In the genomic region with DNA sequence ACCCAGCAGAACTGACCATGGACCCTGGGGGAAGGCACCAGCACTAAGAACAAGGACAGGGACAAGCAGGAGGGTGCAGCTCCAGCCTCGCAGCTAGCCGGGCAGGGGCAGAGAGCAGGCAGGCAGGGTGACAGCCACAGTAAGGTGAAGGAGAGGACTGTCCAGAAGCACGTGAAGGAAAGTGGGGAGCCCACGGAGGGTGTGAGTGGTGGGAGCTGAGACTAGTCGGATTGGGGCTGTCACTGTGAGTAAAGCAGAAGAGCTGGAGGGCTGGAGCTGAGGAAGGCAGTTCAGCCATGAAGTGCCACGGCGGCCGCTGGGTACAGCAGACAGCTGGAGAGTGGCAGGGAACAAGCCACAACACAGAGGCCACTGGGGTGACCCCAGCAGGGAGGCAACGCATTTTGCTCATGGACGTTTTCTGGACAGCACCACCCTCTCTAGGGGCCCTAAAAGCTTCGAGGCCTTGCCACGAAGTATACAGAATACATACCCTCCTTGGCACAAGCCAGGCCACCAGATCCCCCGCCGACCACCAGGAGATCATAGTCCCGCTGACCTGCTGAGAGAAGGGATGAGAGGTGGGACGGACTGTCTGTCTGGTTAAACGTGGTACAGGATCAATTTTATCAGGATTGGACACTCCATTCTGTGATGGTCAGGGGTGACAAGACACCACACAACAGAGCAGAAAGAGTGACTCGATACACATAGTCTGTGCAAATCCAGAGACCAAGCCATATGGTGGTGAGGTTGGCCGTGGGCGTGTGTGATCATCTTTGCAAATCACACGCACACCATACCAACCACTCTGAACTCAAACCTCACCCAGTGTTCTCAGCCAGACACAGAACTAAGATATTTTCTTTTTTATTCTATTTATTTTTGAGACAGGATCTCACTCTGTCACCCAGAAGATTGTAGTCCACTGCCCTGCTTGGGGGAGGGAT, we compare ENCODE assay signal across 16 cellular contexts. TPM values are rescaled to one million over a fixed set of nuclear protein-coding genes. Genes with fewer than 3 reads are reported as not detected.
DNase-seq lines count a peak whose midpoint lies in the region; ATAC-seq, FAIRE-seq and TF ChIP-seq lines count a peak whose summit lies in the region.
"Had no signal": no experiment of that assay in that cellular context is flagged by ENCODE, and none has a peak within 500 bp of the region (broad histone marks: within the 10 kb centered on the region; RNA-seq: fewer than 3 reads in every experiment).

No MANE protein-coding gene starts in this region.

- H3K4me1 ChIP-seq in GM12878 (ENCODE audit: control insufficient read depth, insufficient read depth, low read length) (no peaks in the 10 kb centered on the region), lower lobe of right lung (peaks cover 14% of the 10 kb centered on the region), esophagus muscularis mucosa (peaks cover 0 to 7% (median 0%) of the 10 kb centered on the region in 4 donors)

- POLR2A ChIA-PET in GM12878 (lab: Charles Lee) = no interaction called here

- FAIRE-seq in GM12878 (lab: Jason Lieb, UNC) = no peak
- FAIRE-seq: GM19239, H1 had no signal

- H3K4me2 ChIP-seq in GM12878 (ENCODE audit: control insufficient read depth, insufficient read depth) = no peak overlapping the region

- intact Hi-C loops in Right ventricle myocardium superior (cut with DNase I) (no loop called here), cardiac septum (cut with DNase I) (no loop called here), GM12878 (cut with micrococcal nuclease; ENCODE audit: unreplicated experiment) (no loop called here), lower lobe of right lung (cut with DNase I) (no loop called here), esophagus muscularis mucosa (cut with DNase I) (no loop called here)

- WGBS in GM12878 (ENCODE audit: insufficient coverage, insufficient replicate concordance, low lambda C conversion rate, missing lambda C conversion rate) = 88% methylated on average over 21 of the region's 21 CpGs
- WGBS in esophagus muscularis mucosa = 89% methylated on average over 20 of the region's 21 CpGs

- H3K27ac ChIP-seq in GM12878 (ENCODE audit: control insufficient read depth, insufficient read depth) (no peak overlapping the region), lower lobe of right lung (no peak overlapping the region), esophagus muscularis mucosa (replicated peaks in 1 of 4) (no peak overlapping the region)
- H3K27ac ChIP-seq: C4-2B had no signal

- TF ChIP-seq EP300 in GM12878 (IDR thresholded peaks at IDR 0.05; ENCODE audit: borderline replicate concordance in 1 of 2, control insufficient read depth in 1 of 2, low read depth in 2 of 2, low read length in 2 of 2) = no peak
- TF ChIP-seq EP300 in esophagus muscularis mucosa (IDR thresholded peaks at IDR 0.05) = no peak

- TF ChIP-seq CTCF in GM12878 (IDR thresholded peaks at IDR 0.05 in 2 of 3, conservative IDR thresholded peaks at IDR 0.05 in 1 of 3; ENCODE audit: control insufficient read depth in 2 of 3, extremely low read depth in 1 of 3, insufficient read depth in 1 of 3, low read depth in 3 of 3, low read length in 3 of 3) = no peak
- TF ChIP-seq CTCF in lower lobe of right lung (IDR thresholded peaks at IDR 0.05) = no peak
- TF ChIP-seq CTCF in esophagus muscularis mucosa (IDR thresholded peaks at IDR 0.05) = no peak

- TF ChIP-seq RAD21 in GM12878 (IDR thresholded peaks at IDR 0.05; ENCODE audit: insufficient read depth, low read depth, low read length) = no peak

- RAD21 ChIA-PET in GM12878 (lab: Charles Lee; ENCODE audit: unreplicated experiment) = no interaction called here

- in situ Hi-C loops in GM12878 (cut with MboI) = no loop called here

- H2AFZ ChIP-seq in GM12878 (ENCODE audit: control insufficient read depth, low read depth, low read length) = no peak overlapping the region

- no peaks in the 10 kb centered on the region for H3K27me3 ChIP-seq in GM12878 (replicated peaks in 1 of 2; ENCODE audit: control insufficient read depth in 2 of 2, insufficient read depth in 2 of 2, low read length in 1 of 2)
- H3K27me3 ChIP-seq in lower lobe of right lung (ENCODE audit: low read depth) = no peaks in the 10 kb centered on the region
- H3K27me3 ChIP-seq in esophagus muscularis mucosa = no peaks in the 10 kb centered on the region

- no TSS peak for BruUV-seq in GM12878 (replicated peaks; lab: Mats Ljungman, UMichigan)

- SMC1A ChIA-PET in GM12878 (lab: Charles Lee; ENCODE audit: uncharacterized antibody, unreplicated experiment) = interaction anchor here (0.9 kb wide), 1 partner anchor 21 kb away, joined by 3 read pairs; no protein-coding TSS in a partner anchor

- H3K79me2 ChIP-seq in GM12878 (ENCODE audit: control insufficient read depth, insufficient read depth, low read length) = no peaks in the 10 kb centered on the region

- H3K36me3 ChIP-seq in GM12878 (ENCODE audit: control insufficient read depth in 2 of 2, insufficient read depth in 2 of 2, low read length in 1 of 2) = no peaks in the 10 kb centered on the region
- H3K36me3 ChIP-seq in lower lobe of right lung = peaks cover 14% of the 10 kb centered on the region
- peaks cover 0 to 21% (median 16%) of the 10 kb centered on the region in 4 donors for H3K36me3 ChIP-seq in esophagus muscularis mucosa

- H3K9me3 ChIP-seq in GM12878 (replicated peaks; ENCODE audit: control insufficient read depth, insufficient read depth, low read length) = no peaks in the 10 kb centered on the region; the same call in 2 of the 3 replicates
- no peaks in the 10 kb centered on the region for H3K9me3 ChIP-seq in lower lobe of right lung
- H3K9me3 ChIP-seq in esophagus muscularis mucosa = no peaks in the 10 kb centered on the region

- ATAC-seq in Right ventricle myocardium superior (ENCODE audit: poor library complexity) = no peak
- ATAC-seq in GM12878 = no peak
- no peak for ATAC-seq in lower lobe of right lung

- CTCF ChIA-PET in GM12878 (lab: Yijun Ruan, JAX) = no interaction called here

- DNase-seq in Right ventricle myocardium superior = peak; percentile 19
- DNase-seq in cardiac septum (ENCODE audit: low spot score) = no peak
- DNase-seq in GM12878 (ENCODE audit: low read depth, low spot score) = no peak
- peak; percentile 32 for DNase-seq in lower lobe of right lung
- no peak for DNase-seq in stimulated activated naive CD4-positive, alpha-beta T cell treated with Interleukin-2 at 50 U/mL for 16 hours (lab: John Stamatoyannopoulos, UW)
- DNase-seq in stimulated activated CD4-positive, alpha-beta T cell treated with anti-CD3 and anti-CD28 coated beads, Interleukin-1b, Interleukin-23, amount 100 ng/mL, for 48 hours = no peak
- DNase-seq in esophagus muscularis mucosa (ENCODE audit: extremely low spot score) = no peak
- DNase-seq: DMS 273 treated with DMSO at 0.1 percent for 48 hours, GF-D8, NCI-H146, NCI-H2081 treated with DMSO at 0.1 percent for 48 hours, NCI-H2227 treated with DMSO at 0.1 percent for 48 hours, NCI-H524 had no signal

- H3K9ac ChIP-seq in GM12878 (ENCODE audit: control insufficient read depth, insufficient read depth, low read length) = no peak overlapping the region

- H3K4me3 ChIP-seq in GM12878 (no peak overlapping the region), lower lobe of right lung (no peak overlapping the region), esophagus muscularis mucosa (no peak overlapping the region)

- H4K20me1 ChIP-seq in GM12878 (ENCODE audit: control insufficient read depth, insufficient read depth) = no peaks in the 10 kb centered on the region

- TF ChIP-seq POLR2A in GM12878 (IDR thresholded peaks at IDR 0.05; ENCODE audit: low read depth, low read length) (no peak), esophagus muscularis mucosa (IDR thresholded peaks at IDR 0.05; ENCODE audit: low read depth) (no peak)

RNA-seq across cellular contexts. Expression of a gene that starts 10.8 kb away (rescaled TPM):
- total RNA-seq in Right ventricle myocardium superior (75.3 TPM), cardiac septum (97.1 TPM), GM12878 (2014; rRNA removed) (107 and 112 TPM in 2 replicates), GM12878 (2014; rRNA removed; fragmentation: Illumina TruSeq; extraction: Trizol) (26.8 and 33.7 TPM in 2 replicates), GM12878 (2021) (99.7 and 114 TPM in 2 replicates), lower lobe of right lung (235 TPM), esophagus muscularis mucosa (100 to 1,000 TPM; 141 to 231 (median 196) TPM)
- 66.9 and 75.9 TPM in 2 replicates for total RNA-seq in GM12878 (2013; cell fraction: nucleolus; rRNA removed)
- 26.9 TPM for polyA plus RNA-seq in GM12878 (2011; ENCODE audit: low read depth)
- polyA plus RNA-seq in GM12878 (2011; rRNA removed) (12.4 and 30.7 TPM in 2 replicates), GM12878 (2014; fragmentation: Illumina TruSeq; extraction: Trizol) (4.8 and 26.1 TPM in 2 replicates), GM12878 (2014; fragmentation: Nextera tagmentation; extraction: Ambion mirVana) (10 to 100 TPM in 1 of 2 experiments, 1 to 10 TPM in 1; 4.5 to 16.1 TPM), GM12878 (2014; rRNA removed) (98.5 and 117 TPM in 2 replicates), GM12878 (2016; fragmentation: Nextera tagmentation; extraction: Ambion mirVana) (100 to 1,000 TPM; 142 to 152 TPM)
- polyA plus RNA-seq in GM12878 (2011; cell fraction: cytosol; rRNA removed) = 67.0 and 75.8 TPM in 2 replicates
- 77.9 and 87.9 TPM in 2 replicates for polyA plus RNA-seq in GM12878 (2011; cell fraction: nucleus; rRNA removed)
- 76.9 and 81.1 TPM in 2 replicates for polyA plus RNA-seq in GM12878 (2012)
- 18.1 and 31.4 TPM in 2 replicates for polyA minus RNA-seq in GM12878 (2011; rRNA and poly(A)+ RNA removed)
- 13.0 and 19.3 TPM in 2 replicates for polyA minus RNA-seq in GM12878 (2011; cell fraction: cytosol; rRNA and poly(A)+ RNA removed)
- 11.8 and 20.2 TPM in 2 replicates for polyA minus RNA-seq in GM12878 (2011; cell fraction: nucleus; rRNA and poly(A)+ RNA removed)

RNA-seq across cellular contexts. Expression of a gene that starts 10.8 kb away (rescaled TPM):
- total RNA-seq in Right ventricle myocardium superior (40.4 TPM), cardiac septum (33.3 TPM), GM12878 (2014; rRNA removed) (13.9 and 16.5 TPM in 2 replicates), GM12878 (2014; rRNA removed; fragmentation: Illumina TruSeq; extraction: Trizol) (10.0 and 11.2 TPM in 2 replicates), GM12878 (2021) (17.7 and 19.4 TPM in 2 replicates), lower lobe of right lung (47.5 TPM), esophagus muscularis mucosa (10 to 100 TPM; 12.9 to 27.2 (median 23.9) TPM)
- 34.2 and 45.3 TPM in 2 replicates for total RNA-seq in GM12878 (2013; cell fraction: nucleolus; rRNA removed)
- polyA plus RNA-seq in GM12878 (2011; ENCODE audit: low read depth) = 7.3 TPM
- polyA plus RNA-seq in GM12878 (2011; rRNA removed) (8.6 and 12.4 TPM in 2 replicates), GM12878 (2014; fragmentation: Illumina TruSeq; extraction: Trizol) (7.7 and 8.7 TPM in 2 replicates), GM12878 (2014; fragmentation: Nextera tagmentation; extraction: Ambion mirVana) (1 to 10 TPM; 1.6 to 1.9 TPM), GM12878 (2014; rRNA removed) (14.1 and 15.4 TPM in 2 replicates), GM12878 (2016; fragmentation: Nextera tagmentation; extraction: Ambion mirVana) (10 to 100 TPM; 24.3 to 26.0 TPM)
- polyA plus RNA-seq in GM12878 (2011; cell fraction: cytosol; rRNA removed) = 15.1 and 16.9 TPM in 2 replicates
- 24.7 and 26.3 TPM in 2 replicates for polyA plus RNA-seq in GM12878 (2011; cell fraction: nucleus; rRNA removed)
- polyA plus RNA-seq in GM12878 (2012) = 15.5 and 17.1 TPM in 2 replicates
- 8.6 and 15.8 TPM in 2 replicates for polyA minus RNA-seq in GM12878 (2011; rRNA and poly(A)+ RNA removed)
- 7.1 and 11.1 TPM in 2 replicates for polyA minus RNA-seq in GM12878 (2011; cell fraction: cytosol; rRNA and poly(A)+ RNA removed)
- 7.9 and 14.4 TPM in 2 replicates for polyA minus RNA-seq in GM12878 (2011; cell fraction: nucleus; rRNA and poly(A)+ RNA removed)

Comparison
In these comparisons a context has a peak if more than half of its experiments do, and no peak if none do; other contexts are left out.
1. DNase-seq: peak in Right ventricle myocardium superior (single experiment) and lower lobe of right lung (single experiment); none in cardiac septum (single experiment), GM12878 (single experiment), stimulated activated naive CD4-positive, alpha-beta T cell treated with Interleukin-2 at 50 U/mL for 16 hours (single experiment), stimulated activated CD4-positive, alpha-beta T cell treated with anti-CD3 and anti-CD28 coated beads, Interleukin-1b, Interleukin-23, amount 100 ng/mL, for 48 hours (single experiment) and esophagus muscularis mucosa (single experiment).